ENCODE assay signal across 1 cellular context in the genomic region with DNA sequence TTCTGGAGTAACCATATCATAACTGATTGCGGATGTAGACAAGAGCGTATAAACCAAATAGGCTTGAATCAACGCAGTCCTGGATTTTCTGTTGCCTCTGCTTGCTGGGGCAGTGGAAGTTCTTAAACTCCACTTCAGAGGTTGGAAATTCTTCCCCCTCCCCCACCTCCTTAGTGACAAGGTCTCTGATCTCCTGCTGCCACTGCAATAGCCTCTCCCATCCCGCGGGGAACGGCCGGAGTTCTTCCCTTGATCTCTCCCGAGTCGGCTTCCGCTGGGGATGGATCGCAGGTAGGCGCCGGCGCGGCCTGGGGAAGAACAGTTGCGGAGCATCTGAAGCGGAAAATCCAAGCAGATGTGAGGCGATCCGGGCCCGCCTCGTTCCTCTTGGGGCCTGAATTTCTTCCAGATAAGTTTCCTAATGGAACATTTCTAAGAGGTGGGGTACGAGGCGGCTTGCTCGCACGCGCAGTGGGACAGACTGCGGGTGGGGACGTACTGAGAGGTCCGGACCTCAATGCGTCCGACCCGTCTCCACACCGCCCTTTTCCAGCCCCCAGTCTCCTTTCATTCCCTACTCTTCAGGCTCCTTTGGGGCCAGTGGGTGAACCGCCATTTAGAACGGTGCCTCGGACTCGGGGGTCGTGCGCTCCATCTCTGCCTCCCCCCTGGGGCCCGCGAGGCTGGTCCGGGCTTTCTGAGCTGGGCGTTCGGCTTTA.
TF ChIP-seq lines count a peak whose summit lies in the region.

No MANE protein-coding gene starts in this region.

TF ChIP-seq in H1, 55 proteins besides CTCF, POLR2A, EP300 and RAD21 (continued from another document):
- TF ChIP-seq ZNF274 (IDR thresholded peaks at IDR 0.05; ENCODE audit: borderline replicate concordance, extremely low read depth, low read length): no peak
- TF ChIP-seq CHD1 (IDR thresholded peaks at IDR 0.05; ENCODE audit: low read depth, low read length): no peak
- TF ChIP-seq SIX5 (IDR thresholded peaks at IDR 0.05; ENCODE audit: low read depth, low read length): no peak
- no peak for TF ChIP-seq JUND (IDR thresholded peaks at IDR 0.05; ENCODE audit: low read length)
- peak; percentile 79 for TF ChIP-seq CTBP2 (IDR thresholded peaks at IDR 0.05; ENCODE audit: borderline replicate concordance, insufficient read depth, insufficient read length, low read length)
- no peak for TF ChIP-seq KDM1A (IDR thresholded peaks at IDR 0.05; ENCODE audit: borderline replicate concordance, low read length)
- TF ChIP-seq, protein P1, sequence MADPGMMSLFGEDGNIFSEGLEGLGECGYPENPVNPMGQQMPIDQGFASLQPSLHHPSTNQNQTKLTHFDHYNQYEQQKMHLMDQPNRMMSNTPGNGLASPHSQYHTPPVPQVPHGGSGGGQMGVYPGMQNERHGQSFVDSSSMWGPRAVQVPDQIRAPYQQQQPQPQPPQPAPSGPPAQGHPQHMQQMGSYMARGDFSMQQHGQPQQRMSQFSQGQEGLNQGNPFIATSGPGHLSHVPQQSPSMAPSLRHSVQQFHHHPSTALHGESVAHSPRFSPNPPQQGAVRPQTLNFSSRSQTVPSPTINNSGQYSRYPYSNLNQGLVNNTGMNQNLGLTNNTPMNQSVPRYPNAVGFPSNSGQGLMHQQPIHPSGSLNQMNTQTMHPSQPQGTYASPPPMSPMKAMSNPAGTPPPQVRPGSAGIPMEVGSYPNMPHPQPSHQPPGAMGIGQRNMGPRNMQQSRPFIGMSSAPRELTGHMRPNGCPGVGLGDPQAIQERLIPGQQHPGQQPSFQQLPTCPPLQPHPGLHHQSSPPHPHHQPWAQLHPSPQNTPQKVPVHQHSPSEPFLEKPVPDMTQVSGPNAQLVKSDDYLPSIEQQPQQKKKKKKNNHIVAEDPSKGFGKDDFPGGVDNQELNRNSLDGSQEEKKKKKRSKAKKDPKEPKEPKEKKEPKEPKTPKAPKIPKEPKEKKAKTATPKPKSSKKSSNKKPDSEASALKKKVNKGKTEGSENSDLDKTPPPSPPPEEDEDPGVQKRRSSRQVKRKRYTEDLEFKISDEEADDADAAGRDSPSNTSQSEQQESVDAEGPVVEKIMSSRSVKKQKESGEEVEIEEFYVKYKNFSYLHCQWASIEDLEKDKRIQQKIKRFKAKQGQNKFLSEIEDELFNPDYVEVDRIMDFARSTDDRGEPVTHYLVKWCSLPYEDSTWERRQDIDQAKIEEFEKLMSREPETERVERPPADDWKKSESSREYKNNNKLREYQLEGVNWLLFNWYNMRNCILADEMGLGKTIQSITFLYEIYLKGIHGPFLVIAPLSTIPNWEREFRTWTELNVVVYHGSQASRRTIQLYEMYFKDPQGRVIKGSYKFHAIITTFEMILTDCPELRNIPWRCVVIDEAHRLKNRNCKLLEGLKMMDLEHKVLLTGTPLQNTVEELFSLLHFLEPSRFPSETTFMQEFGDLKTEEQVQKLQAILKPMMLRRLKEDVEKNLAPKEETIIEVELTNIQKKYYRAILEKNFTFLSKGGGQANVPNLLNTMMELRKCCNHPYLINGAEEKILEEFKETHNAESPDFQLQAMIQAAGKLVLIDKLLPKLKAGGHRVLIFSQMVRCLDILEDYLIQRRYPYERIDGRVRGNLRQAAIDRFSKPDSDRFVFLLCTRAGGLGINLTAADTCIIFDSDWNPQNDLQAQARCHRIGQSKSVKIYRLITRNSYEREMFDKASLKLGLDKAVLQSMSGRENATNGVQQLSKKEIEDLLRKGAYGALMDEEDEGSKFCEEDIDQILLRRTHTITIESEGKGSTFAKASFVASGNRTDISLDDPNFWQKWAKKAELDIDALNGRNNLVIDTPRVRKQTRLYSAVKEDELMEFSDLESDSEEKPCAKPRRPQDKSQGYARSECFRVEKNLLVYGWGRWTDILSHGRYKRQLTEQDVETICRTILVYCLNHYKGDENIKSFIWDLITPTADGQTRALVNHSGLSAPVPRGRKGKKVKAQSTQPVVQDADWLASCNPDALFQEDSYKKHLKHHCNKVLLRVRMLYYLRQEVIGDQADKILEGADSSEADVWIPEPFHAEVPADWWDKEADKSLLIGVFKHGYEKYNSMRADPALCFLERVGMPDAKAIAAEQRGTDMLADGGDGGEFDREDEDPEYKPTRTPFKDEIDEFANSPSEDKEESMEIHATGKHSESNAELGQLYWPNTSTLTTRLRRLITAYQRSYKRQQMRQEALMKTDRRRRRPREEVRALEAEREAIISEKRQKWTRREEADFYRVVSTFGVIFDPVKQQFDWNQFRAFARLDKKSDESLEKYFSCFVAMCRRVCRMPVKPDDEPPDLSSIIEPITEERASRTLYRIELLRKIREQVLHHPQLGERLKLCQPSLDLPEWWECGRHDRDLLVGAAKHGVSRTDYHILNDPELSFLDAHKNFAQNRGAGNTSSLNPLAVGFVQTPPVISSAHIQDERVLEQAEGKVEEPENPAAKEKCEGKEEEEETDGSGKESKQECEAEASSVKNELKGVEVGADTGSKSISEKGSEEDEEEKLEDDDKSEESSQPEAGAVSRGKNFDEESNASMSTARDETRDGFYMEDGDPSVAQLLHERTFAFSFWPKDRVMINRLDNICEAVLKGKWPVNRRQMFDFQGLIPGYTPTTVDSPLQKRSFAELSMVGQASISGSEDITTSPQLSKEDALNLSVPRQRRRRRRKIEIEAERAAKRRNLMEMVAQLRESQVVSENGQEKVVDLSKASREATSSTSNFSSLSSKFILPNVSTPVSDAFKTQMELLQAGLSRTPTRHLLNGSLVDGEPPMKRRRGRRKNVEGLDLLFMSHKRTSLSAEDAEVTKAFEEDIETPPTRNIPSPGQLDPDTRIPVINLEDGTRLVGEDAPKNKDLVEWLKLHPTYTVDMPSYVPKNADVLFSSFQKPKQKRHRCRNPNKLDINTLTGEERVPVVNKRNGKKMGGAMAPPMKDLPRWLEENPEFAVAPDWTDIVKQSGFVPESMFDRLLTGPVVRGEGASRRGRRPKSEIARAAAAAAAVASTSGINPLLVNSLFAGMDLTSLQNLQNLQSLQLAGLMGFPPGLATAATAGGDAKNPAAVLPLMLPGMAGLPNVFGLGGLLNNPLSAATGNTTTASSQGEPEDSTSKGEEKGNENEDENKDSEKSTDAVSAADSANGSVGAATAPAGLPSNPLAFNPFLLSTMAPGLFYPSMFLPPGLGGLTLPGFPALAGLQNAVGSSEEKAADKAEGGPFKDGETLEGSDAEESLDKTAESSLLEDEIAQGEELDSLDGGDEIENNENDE (IDR thresholded peaks at IDR 0.05; ENCODE audit: insufficient replicate concordance, low read length): no peak
- TF ChIP-seq SUZ12 (IDR thresholded peaks at IDR 0.05; ENCODE audit: low read length): peak; percentile 84
- 0 out of 4 replicates have a peak, but pooled peaks of 1 of the 2 experiments have one; percentile 59 for TF ChIP-seq HDAC2 (IDR thresholded peaks at IDR 0.05; ENCODE audit: borderline replicate concordance in 1 of 2, low read depth in 2 of 2, low read length in 2 of 2)
- 0 out of 2 replicates have a peak, but pooled peaks have one; percentile 38 for TF ChIP-seq TCF12 (IDR thresholded peaks at IDR 0.05; ENCODE audit: low read depth, low read length)
- no peak for TF ChIP-seq BRCA1 (IDR thresholded peaks at IDR 0.05; ENCODE audit: low read depth, low read length)
- no peak for TF ChIP-seq TEAD4 (IDR thresholded peaks at IDR 0.05; ENCODE audit: low read depth, low read length)
- TF ChIP-seq GTF2F1 (IDR thresholded peaks at IDR 0.05; ENCODE audit: borderline replicate concordance, low read depth, low read length): no peak
- TF ChIP-seq EZH2 (IDR thresholded peaks at IDR 0.05; ENCODE audit: low read depth, low read length, severe bottlenecking): peak; percentile 92
- TF ChIP-seq CBX8 (IDR thresholded peaks at IDR 0.05; ENCODE audit: borderline replicate concordance, low read depth, low read length): peak; percentile 30; the same call in 1 of the 2 replicates
- no peak for TF ChIP-seq POLR2AphosphoS5 (IDR thresholded peaks at IDR 0.05; ENCODE audit: low read depth, low read length)
- TF ChIP-seq RNF2 (IDR thresholded peaks at IDR 0.05; ENCODE audit: borderline replicate concordance, low read depth, low read length, missing control alignments, poor library complexity, severe bottlenecking): peak; percentile 27
- 0 out of 2 replicates have a peak, but pooled peaks have one; percentile 16 for TF ChIP-seq SP1 (IDR thresholded peaks at IDR 0.05; ENCODE audit: low read depth, low read length)
- TF ChIP-seq GABPA (IDR thresholded peaks at IDR 0.05; ENCODE audit: borderline replicate concordance, insufficient read depth, low read length): no peak
- TF ChIP-seq KDM5A (IDR thresholded peaks at IDR 0.05; ENCODE audit: low read length): no peak
- no peak for TF ChIP-seq CHD2 (IDR thresholded peaks at IDR 0.05; ENCODE audit: low read length)
- no peak for TF ChIP-seq KDM4A (IDR thresholded peaks at IDR 0.05; ENCODE audit: low read depth, low read length, severe bottlenecking)
- TF ChIP-seq NANOG (IDR thresholded peaks at IDR 0.05; ENCODE audit: insufficient read depth, low read depth, low read length, poor library complexity, severe bottlenecking): peak; percentile 27
- no peak for TF ChIP-seq YY1 (IDR thresholded peaks at IDR 0.05; ENCODE audit: low read depth, low read length)
TF ChIP-seq in H1: peak in this region for 9.
